11 cellular contexts compared by ENCODE assay signal in genomic region chr19:33292595-33293254, GRCh38. TPM values are rescaled to one million over a fixed set of nuclear protein-coding genes. Genes with fewer than 3 reads are reported as not detected.
A peak's percentile ranks its signal among the peaks of the same experiment; 100 is the strongest.
DNase-seq lines count a peak whose midpoint lies in the region; ATAC-seq and TF ChIP-seq lines count a peak whose summit lies in the region.
"Had no signal": no experiment of that assay in that cellular context is flagged by ENCODE, and none has a peak within 500 bp of the region (broad histone marks: within the 10 kb centered on the region; RNA-seq: fewer than 3 reads in every experiment).

No MANE protein-coding gene starts in this region.

- H3K4me3 ChIP-seq in SK-N-MC (peak overlapping the region; percentile 72), upper lobe of left lung (peak overlapping the region in 1 of 4 donors; percentile 1)
- H3K4me3 ChIP-seq: ovary had no signal

- peaks cover 23 to 51% (median 42%) of the 10 kb centered on the region in 4 donors for H3K4me1 ChIP-seq in upper lobe of left lung

- no peak for TF ChIP-seq EP300 in upper lobe of left lung (IDR thresholded peaks at IDR 0.05)

- H3K9ac ChIP-seq in SK-N-MC (ENCODE audit: insufficient read length), result peak overlapping the region; percentile 29

- H3K36me3 ChIP-seq in SK-N-MC (ENCODE audit: insufficient read depth, low read length), result no peaks in the 10 kb centered on the region
- no peaks in the 10 kb centered on the region for H3K36me3 ChIP-seq in upper lobe of left lung
- H3K36me3 ChIP-seq: ovary had no signal

- intact Hi-C loops in posterior vena cava (cut with DNase I), result loop anchor here in 1 of 2 donors (10.0 kb wide), 1 partner anchor 102 kb away; no protein-coding TSS in a partner anchor

- no peak overlapping the region for H3K4me3 Mint-ChIP-seq in activated T-helper 17 cell treated with anti-CD3 and anti-CD28 coated beads, Interleukin-2, amount 50 U/mL, for 72 hours

- H3K27me3 Mint-ChIP-seq in activated T-helper 17 cell treated with anti-CD3 and anti-CD28 coated beads, Interleukin-2, amount 50 U/mL, for 72 hours, result peaks cover 6% of the 10 kb centered on the region

- H3K27ac ChIP-seq in SK-N-MC, result peak overlapping the region; percentile 90
- H3K27ac ChIP-seq in upper lobe of left lung, result peak overlapping the region; percentile 84 to 88 (median 86)
- H3K27ac ChIP-seq: ovary had no signal

- H3K9me3 Mint-ChIP-seq in activated T-helper 17 cell treated with anti-CD3 and anti-CD28 coated beads, Interleukin-2, amount 50 U/mL, for 72 hours, result peaks cover 11% of the 10 kb centered on the region

- no peak for TF ChIP-seq CTCF in upper lobe of left lung (IDR thresholded peaks at IDR 0.05)

- no peak overlapping the region for H3K27ac Mint-ChIP-seq in activated T-helper 17 cell treated with anti-CD3 and anti-CD28 coated beads, Interleukin-2, amount 50 U/mL, for 72 hours

- H3K27me3 ChIP-seq in upper lobe of left lung, result no peaks in the 10 kb centered on the region
- H3K27me3 ChIP-seq: ovary had no signal

- H3K36me3 Mint-ChIP-seq in activated T-helper 17 cell treated with anti-CD3 and anti-CD28 coated beads, Interleukin-2, amount 50 U/mL, for 72 hours (ENCODE audit: low read depth), result no peaks in the 10 kb centered on the region

- peak; percentile 61 for ATAC-seq in left lobe of liver
- ATAC-seq in upper lobe of left lung (ENCODE audit: low FRiP score in 2 of 2), result peak; percentile 41 to 49
- ATAC-seq in activated T-helper 17 cell treated with anti-CD3 and anti-CD28 coated beads, Interleukin-2, amount 50 U/mL, for 72 hours (replicated peaks), result no peak

- H3K9me3 ChIP-seq in SK-N-MC (ENCODE audit: low read depth, low read length) (no peaks in the 10 kb centered on the region), upper lobe of left lung (peaks cover 0 to 10% (median 2%) of the 10 kb centered on the region in 4 donors)
- H3K9me3 ChIP-seq: ovary had no signal

- peak in 1 of 4 donors; percentile 58 for TF ChIP-seq POLR2A in upper lobe of left lung (IDR thresholded peaks at IDR 0.05)

- DNase-seq in SIG-M5 treated with dmso at 0.1 percent for 504 hours (lab: John Stamatoyannopoulos, UW; ENCODE audit: unreplicated experiment) (peak; percentile 67), SIG-M5 (lab: John Stamatoyannopoulos, UW) (no peak), SK-N-MC (ENCODE audit: low read depth, low spot score) (no peak), left lobe of liver (ENCODE audit: low spot score) (peak; percentile 91), upper lobe of left lung (peak in 1 of 2 donors; percentile 81), posterior vena cava (ENCODE audit: low spot score) (no peak)
- DNase-seq in activated effector memory CD4-positive, alpha-beta T cell treated with anti-CD3 and anti-CD28 coated beads, Interleukin-2, amount 50 U/mL, for 16 hours, result no peak
- DNase-seq: NCI-H1436; ovary; stimulated activated naive CD4-positive, alpha-beta T cell treated with Interleukin-2 at 50 U/mL for 16 hours had no signal

- 25 to 50% methylated on average over 10 to 16 of the region's 16 CpGs for WGBS in upper lobe of left lung, 2 donors

- H3K4me1 Mint-ChIP-seq in activated T-helper 17 cell treated with anti-CD3 and anti-CD28 coated beads, Interleukin-2, amount 50 U/mL, for 72 hours, result no peaks in the 10 kb centered on the region

RNA-seq across cellular contexts. Expression of gene CEBPA, which starts 9.6 kb away (rescaled TPM):
- 185 TPM for total RNA-seq in left lobe of liver
- total RNA-seq in upper lobe of left lung, result 100 to 1,000 TPM in 3 of 6 donors, 10 to 100 TPM in 3; 53.5 to 183 (median 109) TPM
- 1 to 10 TPM; 6.3 to 8.0 TPM for total RNA-seq in posterior vena cava
- total RNA-seq in activated T-helper 17 cell treated with anti-CD3 and anti-CD28 coated beads, Interleukin-2, amount 50 U/mL, for 72 hours, result under 1 TPM; 0.21 to 0.26 TPM

Comparison
In these comparisons a context has a peak if more than half of its experiments do, and no peak if none do; other contexts are left out.
1. DNase-seq: peak in SIG-M5 treated with dmso at 0.1 percent for 504 hours (single experiment) and left lobe of liver (single experiment); none in SIG-M5 (single experiment), SK-N-MC (single experiment), posterior vena cava (single experiment) and activated effector memory CD4-positive, alpha-beta T cell treated with anti-CD3 and anti-CD28 coated beads, Interleukin-2, amount 50 U/mL, for 16 hours (single experiment).
2. RNA of gene CEBPA, which starts 9.6 kb away (total RNA-seq): 185 TPM in left lobe of liver (single experiment) and 53.5 to 183 TPM in upper lobe of left lung; 6.3 to 8.0 TPM in posterior vena cava and 0.21 to 0.26 TPM in activated T-helper 17 cell treated with anti-CD3 and anti-CD28 coated beads, Interleukin-2, amount 50 U/mL, for 72 hours; every median in the first group is over 4 times any median in the second.